In genomic region chr5:179827684-179828083, GRCh38 we compare ENCODE assay signal across 8 cellular contexts. TPM values are rescaled to one million over a fixed set of nuclear protein-coding genes. Genes with fewer than 3 reads are reported as not detected.
DNase-seq lines count a peak whose midpoint lies in the region; ATAC-seq, FAIRE-seq and TF ChIP-seq lines count a peak whose summit lies in the region.

No MANE protein-coding gene starts in this region.

- TF ChIP-seq POLR2A in A549 (IDR thresholded peaks at IDR 0.05; ENCODE audit: low read length), result no peak

- peak overlapping the region in 1 of 2 experiments; percentile 31; a peak in 1 of 6 replicates for H3K27ac ChIP-seq in A549
- H3K27ac ChIP-seq in mesodermal cell (ENCODE audit: low read depth, low read length, severe bottlenecking), result peak overlapping the region; percentile 67

- CTCF ChIA-PET in A549 (lab: Yijun Ruan, JAX), result interaction anchor here (1.0 to 11.6 kb wide), 3 partner anchors 16 to 31 kb away, joined by 3 to 86 read pairs (median 4); no protein-coding TSS in a partner anchor

- no peaks in the 10 kb centered on the region for H3K27me3 Mint-ChIP-seq in activated naive CD8-positive, alpha-beta T cell treated with anti-CD3 and anti-CD28 coated beads, Interleukin-2, amount 50 U/mL, for 24 hours

- 70% methylated on average over 9 of the region's 9 CpGs for WGBS in A549 (ENCODE audit: missing lambda C conversion rate)
- 86 to 89% methylated on average over 9 of the region's 9 CpGs for WGBS in mesodermal cell (ENCODE audit: insufficient coverage in 2 of 2), 2 experiments

- peaks cover 63% of the 10 kb centered on the region for H3K36me3 Mint-ChIP-seq in activated naive CD8-positive, alpha-beta T cell treated with anti-CD3 and anti-CD28 coated beads, Interleukin-2, amount 50 U/mL, for 24 hours (ENCODE audit: low read depth)

- no peak for FAIRE-seq in A549 (lab: Jason Lieb, UNC)

- H3K4me3 Mint-ChIP-seq in activated naive CD8-positive, alpha-beta T cell treated with anti-CD3 and anti-CD28 coated beads, Interleukin-2, amount 50 U/mL, for 24 hours, result peak overlapping the region; percentile 45

- H3K9me3 Mint-ChIP-seq in activated naive CD8-positive, alpha-beta T cell treated with anti-CD3 and anti-CD28 coated beads, Interleukin-2, amount 50 U/mL, for 24 hours, result no peaks in the 10 kb centered on the region

- H3K4me1 Mint-ChIP-seq in activated naive CD8-positive, alpha-beta T cell treated with anti-CD3 and anti-CD28 coated beads, Interleukin-2, amount 50 U/mL, for 24 hours, result peaks cover 31% of the 10 kb centered on the region

- no peak overlapping the region for H3K4me3 ChIP-seq in A549
- no peak overlapping the region for H3K4me3 ChIP-seq in mesodermal cell (ENCODE audit: extremely low read depth, insufficient read depth, low read length, poor library complexity, severe bottlenecking)

- no peak for TF ChIP-seq CTCF in A549 (IDR thresholded peaks at IDR 0.05)

- POLR2A ChIA-PET in A549 (lab: Yijun Ruan, JAX), result interaction anchor here (0.8 kb wide), 1 partner anchor 10 kb away, joined by 3 read pairs; no protein-coding TSS in a partner anchor

- H3K4me2 ChIP-seq in A549, result peak overlapping the region; percentile 96; the same call in 2 of the 3 replicates

- no peak for TF ChIP-seq EP300 in A549 (IDR thresholded peaks at IDR 0.05)

- peak in 1 of 2 experiments; percentile 2; a peak in 3 of 6 replicates for ATAC-seq in A549
- peak; percentile 98 for ATAC-seq in activated naive CD8-positive, alpha-beta T cell treated with anti-CD3 and anti-CD28 coated beads, Interleukin-2, amount 50 U/mL, for 24 hours
- no peak for ATAC-seq in HG03457 (IDR thresholded peaks at IDR 0.05; ENCODE audit: unreplicated experiment)

- H3K9me3 ChIP-seq in A549, result no peaks in the 10 kb centered on the region
- H3K9me3 ChIP-seq in mesodermal cell (ENCODE audit: control insufficient read depth, low read length), result peaks cover 6% of the 10 kb centered on the region

- H3K4me1 ChIP-seq in A549 (peaks cover 92% of the 10 kb centered on the region), mesodermal cell (ENCODE audit: control insufficient read depth, insufficient read depth, low read length, poor library complexity, severe bottlenecking) (peaks cover 12% of the 10 kb centered on the region)

- peak overlapping the region; percentile 85 for H3K27ac Mint-ChIP-seq in activated naive CD8-positive, alpha-beta T cell treated with anti-CD3 and anti-CD28 coated beads, Interleukin-2, amount 50 U/mL, for 24 hours

- TF ChIP-seq RAD21 in A549 (conservative IDR thresholded peaks at IDR 0.05 in 1 of 2, IDR thresholded peaks at IDR 0.05 in 1 of 2), result no peak

- peak in 1 of 2 experiments; percentile 50 for DNase-seq in A549 (ENCODE audit: low read depth in 1 of 2, low spot score in 1 of 2)
- peak; percentile 68 for DNase-seq in M059J (ENCODE audit: low read depth)
- DNase-seq in activated naive CD8-positive, alpha-beta T cell treated with anti-CD3 and anti-CD28 coated beads, Interleukin-2, amount 50 U/mL, for 24 hours, result peak; percentile 63
- DNase-seq in midbrain (lab: John Stamatoyannopoulos, UW), result no peak
- no peak for DNase-seq in mucosa of gallbladder (ENCODE audit: low spot score)
- no peak for DNase-seq in NCI-H2171 treated with DMSO at 0.1 percent for 48 hours (lab: John Stamatoyannopoulos, UW)

- peaks cover 94% of the 10 kb centered on the region for H3K36me3 ChIP-seq in mesodermal cell (ENCODE audit: control insufficient read depth, insufficient read depth, low read length)

TF ChIP-seq in A549, 52 proteins besides CTCF, POLR2A, EP300 and RAD21:
- no peak for TF ChIP-seq ZFP36 (IDR thresholded peaks at IDR 0.05; ENCODE audit: borderline replicate concordance, partially characterized antibody)
- TF ChIP-seq FOSL2 (IDR thresholded peaks at IDR 0.05), result no peak
- peak; percentile 52 for TF ChIP-seq FOSL2 (CRISPR knock-in tag; IDR thresholded peaks at IDR 0.05)
- no peak for TF ChIP-seq MAX (IDR thresholded peaks at IDR 0.05)
- TF ChIP-seq POLR2AphosphoS2 (conservative IDR thresholded peaks at IDR 0.05; ENCODE audit: low read length), result peak; percentile 93
- TF ChIP-seq HEYL (CRISPR knock-in tag; IDR thresholded peaks at IDR 0.05), result no peak
- TF ChIP-seq JUN (IDR thresholded peaks at IDR 0.05), result peak in 1 of 2 experiments; percentile 11; a peak in 1 of 5 replicates
- TF ChIP-seq RNF2 (IDR thresholded peaks at IDR 0.05; ENCODE audit: borderline replicate concordance, low read depth), result no peak
- TF ChIP-seq CHD4 (IDR thresholded peaks at IDR 0.05; ENCODE audit: borderline replicate concordance), result no peak
- no peak for TF ChIP-seq RCOR1 (IDR thresholded peaks at IDR 0.05; ENCODE audit: low read depth, low read length)
- no peak for TF ChIP-seq SMC3 (IDR thresholded peaks at IDR 0.05)
- TF ChIP-seq HOXA7 (CRISPR knock-in tag; IDR thresholded peaks at IDR 0.05), result no peak; the same call in 1 of the 2 replicates
- peak; percentile 69; the same call in 1 of the 2 replicates for TF ChIP-seq FOSB (CRISPR knock-in tag; IDR thresholded peaks at IDR 0.05)
- no peak for TF ChIP-seq CEBPB (IDR thresholded peaks at IDR 0.05)
- TF ChIP-seq E2F6 (IDR thresholded peaks at IDR 0.05; ENCODE audit: borderline replicate concordance, low read depth), result no peak

RNA-seq across cellular contexts. Expression of gene SQSTM1, which starts 7.0 kb away (rescaled TPM):
- polyA plus RNA-seq in A549 (2011; rRNA removed), result 362 and 415 TPM in 2 replicates
- 377 and 435 TPM in 2 replicates for polyA plus RNA-seq in A549 (2012; cell fraction: cytosol; rRNA removed)
- polyA plus RNA-seq in A549 (2012; cell fraction: nucleus; rRNA removed), result 848 and 893 TPM in 2 replicates
- polyA plus RNA-seq in A549 (2017; fragmentation: RNase III; extraction: RNeasy Plus Mini Kit Qiagen cat#74134 plus additional on column Dnase treatment), result 529 to 625 TPM (median 606 TPM) in 3 replicates
- polyA minus RNA-seq in A549 (2011; rRNA and poly(A)+ RNA removed), result 233 and 259 TPM in 2 replicates
- 390 and 442 TPM in 2 replicates for total RNA-seq in M059J (2014; rRNA removed; shearing (Covaris generic))
- polyA plus RNA-seq in mesodermal cell (2013, experiment 1 of 2), result 86.4 TPM
- 74.4 TPM for polyA plus RNA-seq in mesodermal cell (2013, experiment 2 of 2)
- 711 TPM for total RNA-seq in mucosa of gallbladder

RNA-seq across cellular contexts. Expression of gene MGAT4B, which starts 21.0 kb away (rescaled TPM):
- 57.4 and 110 TPM in 2 replicates for polyA plus RNA-seq in A549 (2011; rRNA removed)
- 145 and 194 TPM in 2 replicates for polyA plus RNA-seq in A549 (2012; cell fraction: cytosol; rRNA removed)
- 436 and 532 TPM in 2 replicates for polyA plus RNA-seq in A549 (2012; cell fraction: nucleus; rRNA removed)
- polyA plus RNA-seq in A549 (2017; fragmentation: RNase III; extraction: RNeasy Plus Mini Kit Qiagen cat#74134 plus additional on column Dnase treatment), result 153 to 166 TPM (median 153 TPM) in 3 replicates
- polyA minus RNA-seq in A549 (2011; rRNA and poly(A)+ RNA removed), result 132 and 144 TPM in 2 replicates
- 146 and 187 TPM in 2 replicates for total RNA-seq in M059J (2014; rRNA removed; shearing (Covaris generic))
- polyA plus RNA-seq in mesodermal cell (2013, experiment 1 of 2), result 110 TPM
- 112 TPM for polyA plus RNA-seq in mesodermal cell (2013, experiment 2 of 2)
- total RNA-seq in mucosa of gallbladder, result 272 TPM

RNA-seq across cellular contexts. Expression of gene MRNIP, which starts 30.9 kb away (rescaled TPM):
- polyA plus RNA-seq in A549 (2011; rRNA removed), result 21.4 and 26.1 TPM in 2 replicates
- 19.4 and 20.7 TPM in 2 replicates for polyA plus RNA-seq in A549 (2012; cell fraction: cytosol; rRNA removed)
- 155 and 197 TPM in 2 replicates for polyA plus RNA-seq in A549 (2012; cell fraction: nucleus; rRNA removed)
- 29.7 to 35.9 TPM (median 30.5 TPM) in 3 replicates for polyA plus RNA-seq in A549 (2017; fragmentation: RNase III; extraction: RNeasy Plus Mini Kit Qiagen cat#74134 plus additional on column Dnase treatment)
- 12.2 and 13.2 TPM in 2 replicates for polyA minus RNA-seq in A549 (2011; rRNA and poly(A)+ RNA removed)
- total RNA-seq in M059J (2014; rRNA removed; shearing (Covaris generic)), result 11.3 and 13.2 TPM in 2 replicates
- 28.3 TPM for polyA plus RNA-seq in mesodermal cell (2013, experiment 1 of 2)
- polyA plus RNA-seq in mesodermal cell (2013, experiment 2 of 2), result 22.3 TPM
- total RNA-seq in mucosa of gallbladder, result 38.6 TPM

RNA-seq across cellular contexts. Expression of gene LTC4S, which starts 33.9 kb away (rescaled TPM):
- polyA plus RNA-seq in A549 (2011; rRNA removed) (not detected in 2 replicates), A549 (2017; fragmentation: RNase III; extraction: RNeasy Plus Mini Kit Qiagen cat#74134 plus additional on column Dnase treatment) (0.26 TPM in 1 of 3 replicates, not detected in the others)
- polyA plus RNA-seq in A549 (2012; cell fraction: cytosol; rRNA removed), result 0.08 and 0.19 TPM in 2 replicates
- 0.67 and 1.3 TPM in 2 replicates for polyA plus RNA-seq in A549 (2012; cell fraction: nucleus; rRNA removed)
- polyA minus RNA-seq in A549 (2011; rRNA and poly(A)+ RNA removed), result not detected in 2 replicates
- total RNA-seq in M059J (2014; rRNA removed; shearing (Covaris generic)), result not detected in 2 replicates
- 1.3 TPM for polyA plus RNA-seq in mesodermal cell (2013, experiment 1 of 2)
- polyA plus RNA-seq in mesodermal cell (2013, experiment 2 of 2), result 1.1 TPM
- 26.0 TPM for total RNA-seq in mucosa of gallbladder

Comparison
In these comparisons a context has a peak if more than half of its experiments do, and no peak if none do; other contexts are left out.
1. DNase-seq: peak in M059J (single experiment) and activated naive CD8-positive, alpha-beta T cell treated with anti-CD3 and anti-CD28 coated beads, Interleukin-2, amount 50 U/mL, for 24 hours (single experiment); none in midbrain (single experiment), mucosa of gallbladder (single experiment) and NCI-H2171 treated with DMSO at 0.1 percent for 48 hours (single experiment).